ENCODE assay signal across 1 cellular context in genomic region chr20:53768329-53768728, GRCh38.
TF ChIP-seq lines count a peak whose summit lies in the region.

No MANE protein-coding gene starts in this region.

TF ChIP-seq in A549, 52 proteins besides CTCF, POLR2A, EP300 and RAD21:
- TF ChIP-seq FOXS1 (CRISPR knock-in tag; IDR thresholded peaks at IDR 0.05) (no peak), HES2 (IDR thresholded peaks at IDR 0.05) (no peak), RARB (CRISPR knock-in tag; IDR thresholded peaks at IDR 0.05) (no peak), NR3C1 (IDR thresholded peaks at IDR 0.05) (no peak), TP53 (CRISPR knock-in tag; IDR thresholded peaks at IDR 0.05) (no peak)
